8 cellular contexts compared by ENCODE assay signal in genomic region chr17:44137891-44138709, GRCh38. TPM values are rescaled to one million over a fixed set of nuclear protein-coding genes. Genes with fewer than 3 reads are reported as not detected.
DNase-seq lines count a peak whose midpoint lies in the region; ATAC-seq, FAIRE-seq and TF ChIP-seq lines count a peak whose summit lies in the region.

No MANE protein-coding gene starts in this region.

- H3K4me3 Mint-ChIP-seq in H9 = peak overlapping the region; percentile 50 to 62; a peak in 3 of 5 replicates

- TF ChIP-seq POLR2A in endothelial cell of umbilical vein (IDR thresholded peaks at IDR 0.05; ENCODE audit: low read depth, low read length) = peak; percentile 35

- intact Hi-C loops in endothelial cell of umbilical vein (cut with micrococcal nuclease) (loop anchor here (1.0 to 2.0 kb wide), 3 partner anchors 15 to 67 kb away; partner anchors contain the start of genes G6PC3, HDAC5 and TMUB2), mucosa of descending colon (cut with DNase I, micrococcal nuclease) (no loop called here)

- no peak overlapping the region for H2BK15ac ChIP-seq in H9 (ENCODE audit: low read depth, low read length)

- H2BK5ac ChIP-seq in H9 (ENCODE audit: insufficient read length, low read length) = no peak overlapping the region

- H3K4ac ChIP-seq in H9 (ENCODE audit: low read depth, low read length) = no peak overlapping the region

- FAIRE-seq in endothelial cell of umbilical vein (lab: Jason Lieb, UNC) = peak; percentile 97

- no peak overlapping the region for H3K56ac ChIP-seq in H9 (ENCODE audit: insufficient read length, low read depth, low read length)

- H2AFZ ChIP-seq in H9 (ENCODE audit: low read length) (no peak overlapping the region), endothelial cell of umbilical vein (ENCODE audit: low read depth, low read length) (peak overlapping the region; percentile 78)

- H3K9me1 ChIP-seq in endothelial cell of umbilical vein (replicated peaks; ENCODE audit: control insufficient read depth, extremely low read depth, insufficient read depth, low read length) = no peaks in the 10 kb centered on the region

- BruUV-seq in endothelial cell of umbilical vein (replicated peaks; lab: Mats Ljungman, UMichigan) = no TSS peak

- H3K18ac ChIP-seq in H9 (ENCODE audit: insufficient read length, low read depth, low read length) = peak overlapping the region; percentile 25

- H3K27ac ChIP-seq in H9 (ENCODE audit: insufficient read length, low read depth, low read length) (no peak overlapping the region), endothelial cell of umbilical vein (ENCODE audit: insufficient read depth, low read depth, low read length) (peak overlapping the region; percentile 46)

- H4K8ac ChIP-seq in H9 (replicated peaks; ENCODE audit: insufficient read length, low read depth, low read length) = no peak overlapping the region

- H2AK5ac ChIP-seq in H9 (ENCODE audit: insufficient read length, low read length) = no peak overlapping the region

- no peaks in the 10 kb centered on the region; a peak in 1 of 5 replicates for H3K9me3 Mint-ChIP-seq in H9

- DNase-seq in H9 (peak; percentile 93), NCI-H774 (lab: John Stamatoyannopoulos, UW) (peak; percentile 89), endothelial cell of umbilical vein (ENCODE audit: low read depth, low spot score) (peak; percentile 97), mucosa of descending colon (peak; percentile 51 to 83 (median 67)), activated gamma-delta T cell treated with Interleukin-2 at 50 U/mL for 16 hours (no peak), left lobe of liver (ENCODE audit: low spot score) (no peak)
- peak; percentile 40 to 42 (median 42) for DNase-seq in activated CD8-positive, alpha-beta memory T cell treated with anti-CD3 and anti-CD28 coated beads for 48 hours (ENCODE audit: low read depth in 2 of 3, low spot score in 2 of 3)
- DNase-seq in stimulated activated CD8-positive, alpha-beta memory T cell treated with anti-CD3 and anti-CD28 coated beads, Interleukin-7, amount 100 ng/mL, for 24 hours (ENCODE audit: low read depth) = peak; percentile 36

- peaks cover 20 to 22% of the 10 kb centered on the region in 2 experiments for H3K4me1 Mint-ChIP-seq in H9

- H2BK12ac ChIP-seq in H9 (ENCODE audit: insufficient read length, low read depth, low read length) = no peak overlapping the region

- no peaks in the 10 kb centered on the region for H3K27me3 Mint-ChIP-seq in H9 (ENCODE audit: low read depth)

- H4K20me1 ChIP-seq in H9 (ENCODE audit: control insufficient read depth, insufficient read depth, insufficient read length) (no peaks in the 10 kb centered on the region), endothelial cell of umbilical vein (replicated peaks; ENCODE audit: control insufficient read depth, extremely low read depth, insufficient read depth, low read length) (no peaks in the 10 kb centered on the region)

- TF ChIP-seq CTCF in H9 (conservative IDR thresholded peaks at IDR 0.05) (no peak), endothelial cell of umbilical vein (IDR thresholded peaks at IDR 0.05; ENCODE audit: extremely low read depth in 1 of 2, insufficient read depth in 1 of 2, low read depth in 1 of 2, low read length in 2 of 2) (no peak), mucosa of descending colon (IDR thresholded peaks at IDR 0.05) (no peak)

- no peak overlapping the region for H4K91ac ChIP-seq in H9 (ENCODE audit: insufficient read length, low read depth, low read length)

- CTCF ChIA-PET in endothelial cell of umbilical vein (lab: Charles Lee) = interaction anchor here (0.5 to 2.9 kb wide), 9 partner anchors 10 to 208 kb away, joined by 3 to 14 read pairs (median 3); partner anchors contain the start of gene HDAC5

- no CpG with 5 or more reads among the region's 20 CpGs for WGBS in H9 (ENCODE audit: extremely low coverage, insufficient read length, low lambda C conversion rate)

- H3K36me3 ChIP-seq in endothelial cell of umbilical vein (ENCODE audit: control insufficient read depth in 2 of 2, extremely low read depth in 1 of 2, insufficient read depth in 2 of 2, low read length in 2 of 2) (no peaks in the 10 kb centered on the region), mucosa of descending colon (ENCODE audit: low read depth) (no peaks in the 10 kb centered on the region)

- dilution Hi-C loops in endothelial cell of umbilical vein (cut with MboI; ENCODE audit: extremely low pct_ligation_motif_present, low sequenced_read_pairs) = no loop called here

- H2BK20ac ChIP-seq in H9 (ENCODE audit: low read depth, low read length, poor library complexity, severe bottlenecking) = no peak overlapping the region

- no peaks in the 10 kb centered on the region; a peak in 1 of 7 replicates for H3K36me3 Mint-ChIP-seq in H9 (ENCODE audit: insufficient read depth in 1 of 3, low read depth in 3 of 3)

- H3K79me2 ChIP-seq in H9 (ENCODE audit: insufficient read depth, low read length) (no peaks in the 10 kb centered on the region), endothelial cell of umbilical vein (ENCODE audit: control insufficient read depth, insufficient read depth, low read length) (peaks cover 10% of the 10 kb centered on the region)

- H3K23me2 ChIP-seq in H9 (ENCODE audit: insufficient read length, low read depth, low read length, poor library complexity, severe bottlenecking) = peaks cover 5% of the 10 kb centered on the region

- H3K4me2 ChIP-seq in H9 (ENCODE audit: insufficient read depth, insufficient read length, low read length) (peak overlapping the region; percentile 3), endothelial cell of umbilical vein (ENCODE audit: insufficient read depth, low read length) (peak overlapping the region; percentile 59)

- H3T11ph ChIP-seq in H9 (ENCODE audit: low read length) = no peak overlapping the region

- no peaks in the 10 kb centered on the region for H3K27me3 ChIP-seq in H9 (ENCODE audit: insufficient read depth, low read length)
- no peaks in the 10 kb centered on the region for H3K27me3 ChIP-seq in endothelial cell of umbilical vein (ENCODE audit: control insufficient read depth in 2 of 2, insufficient read depth in 2 of 2, low read length in 2 of 2)

- peak; percentile 76 for ATAC-seq in mucosa of descending colon
- no peak for ATAC-seq in left lobe of liver

- H4K5ac ChIP-seq in H9 (ENCODE audit: insufficient read length, low read depth, low read length) = no peak overlapping the region

- no peak overlapping the region for H3K14ac ChIP-seq in H9 (ENCODE audit: insufficient read depth, low read length)

- peak overlapping the region in 1 of 3 experiments; percentile 4 for H3K4me3 ChIP-seq in endothelial cell of umbilical vein (replicated peaks in 1 of 3; ENCODE audit: insufficient read depth in 1 of 3, low read depth in 1 of 3, low read length in 3 of 3)
- H3K4me3 ChIP-seq in mucosa of descending colon = no peak overlapping the region

- H3K4me1 ChIP-seq in H9 (ENCODE audit: insufficient read depth, low read length) = peaks cover 5% of the 10 kb centered on the region; the same call in 1 of the 2 replicates
- peaks cover 20% of the 10 kb centered on the region for H3K4me1 ChIP-seq in endothelial cell of umbilical vein (ENCODE audit: control insufficient read depth, extremely low read depth, insufficient read depth, low read length)
- H3K4me1 ChIP-seq in mucosa of descending colon (ENCODE audit: low read depth) = peaks cover 7% of the 10 kb centered on the region

- H2BK120ac ChIP-seq in H9 (ENCODE audit: low read depth, low read length, poor library complexity, severe bottlenecking) = no peak overlapping the region

- H3K23ac ChIP-seq in H9 (ENCODE audit: insufficient read length, low read depth, low read length) = no peak overlapping the region

- H3K9ac ChIP-seq in H9 (ENCODE audit: extremely low read depth, insufficient read length, low read length) = no peak overlapping the region
- H3K9ac ChIP-seq in endothelial cell of umbilical vein (replicated peaks; ENCODE audit: extremely low read depth, insufficient read depth, low read length) = peak overlapping the region; percentile 42

- POLR2A ChIA-PET in endothelial cell of umbilical vein (lab: Charles Lee) = interaction anchor here (0.5 to 1.2 kb wide), 3 partner anchors 12 to 37 kb away, joined by 3 to 9 read pairs (median 4); partner anchors contain the start of gene HDAC5

- H3K9me3 ChIP-seq in H9 (ENCODE audit: control insufficient read depth, low read depth, low read length) (no peaks in the 10 kb centered on the region), endothelial cell of umbilical vein (replicated peaks; ENCODE audit: control insufficient read depth, insufficient read depth, low read length) (no peaks in the 10 kb centered on the region), mucosa of descending colon (no peaks in the 10 kb centered on the region)

- H3K79me1 ChIP-seq in H9 (ENCODE audit: insufficient read depth, low read depth, low read length, poor library complexity, severe bottlenecking) = no peaks in the 10 kb centered on the region

- H3K27ac Mint-ChIP-seq in H9 = peak overlapping the region; percentile 72 to 93 (median 81); a peak in 4 of 7 replicates

RNA-seq across cellular contexts. Expression of gene HROB, which starts 3.6 kb away (rescaled TPM):
- total RNA-seq in H9 (2021) (23.3 and 24.1 TPM in 2 replicates), endothelial cell of umbilical vein (9.0 and 10.1 TPM in 2 replicates), mucosa of descending colon (1 to 10 TPM; 1.5 to 3.0 (median 1.8) TPM), left lobe of liver (0.38 TPM)
- polyA plus RNA-seq in endothelial cell of umbilical vein = 6.9 and 7.0 TPM in 2 replicates
- 5.0 and 5.5 TPM in 2 replicates for polyA plus RNA-seq in endothelial cell of umbilical vein (2011; cell fraction: cytosol; rRNA removed)
- polyA plus RNA-seq in endothelial cell of umbilical vein (2011; cell fraction: nucleus; rRNA removed) = 9.7 and 14.6 TPM in 2 replicates
- polyA plus RNA-seq in endothelial cell of umbilical vein (2012) = 2.6 and 5.1 TPM in 2 replicates
- polyA minus RNA-seq in endothelial cell of umbilical vein = 6.5 and 12.4 TPM in 2 replicates
- polyA minus RNA-seq in endothelial cell of umbilical vein (2011; cell fraction: cytosol; rRNA and poly(A)+ RNA removed) = 12.6 TPM
- 4.3 and 5.4 TPM in 2 replicates for polyA minus RNA-seq in endothelial cell of umbilical vein (2011; cell fraction: nucleus; rRNA and poly(A)+ RNA removed)

RNA-seq across cellular contexts. Expression of gene HDAC5, which starts 14.7 kb away (rescaled TPM):
- total RNA-seq in H9 (2021) = 39.5 and 41.3 TPM in 2 replicates
- 40.2 and 40.4 TPM in 2 replicates for total RNA-seq in endothelial cell of umbilical vein
- 35.4 and 40.0 TPM in 2 replicates for polyA plus RNA-seq in endothelial cell of umbilical vein
- polyA plus RNA-seq in endothelial cell of umbilical vein (2011; cell fraction: cytosol; rRNA removed) = 22.2 and 28.4 TPM in 2 replicates
- 31.7 and 40.2 TPM in 2 replicates for polyA plus RNA-seq in endothelial cell of umbilical vein (2011; cell fraction: nucleus; rRNA removed)
- 12.7 and 20.4 TPM in 2 replicates for polyA plus RNA-seq in endothelial cell of umbilical vein (2012)
- polyA minus RNA-seq in endothelial cell of umbilical vein = 39.3 and 54.8 TPM in 2 replicates
- 27.1 TPM for polyA minus RNA-seq in endothelial cell of umbilical vein (2011; cell fraction: cytosol; rRNA and poly(A)+ RNA removed)
- 15.8 and 25.9 TPM in 2 replicates for polyA minus RNA-seq in endothelial cell of umbilical vein (2011; cell fraction: nucleus; rRNA and poly(A)+ RNA removed)
- 10 to 100 TPM; 18.9 to 48.3 (median 32.4) TPM for total RNA-seq in mucosa of descending colon
- 16.8 TPM for total RNA-seq in left lobe of liver

RNA-seq across cellular contexts. Expression of gene ASB16, which starts 32.4 kb away (rescaled TPM):
- 0.31 and 0.90 TPM in 2 replicates for total RNA-seq in H9 (2021)
- total RNA-seq in endothelial cell of umbilical vein = not detected in 2 replicates
- polyA plus RNA-seq in endothelial cell of umbilical vein = not detected in 2 replicates
- not detected in 2 replicates for polyA plus RNA-seq in endothelial cell of umbilical vein (2011; cell fraction: cytosol; rRNA removed)
- polyA plus RNA-seq in endothelial cell of umbilical vein (2011; cell fraction: nucleus; rRNA removed) = 0.17 and 0.20 TPM in 2 replicates
- polyA plus RNA-seq in endothelial cell of umbilical vein (2012) = 0.65 and 0.96 TPM in 2 replicates
- polyA minus RNA-seq in endothelial cell of umbilical vein = not detected in 2 replicates
- not detected for polyA minus RNA-seq in endothelial cell of umbilical vein (2011; cell fraction: cytosol; rRNA and poly(A)+ RNA removed)
- polyA minus RNA-seq in endothelial cell of umbilical vein (2011; cell fraction: nucleus; rRNA and poly(A)+ RNA removed) = 0.24 TPM in 1 of 2 replicates, not detected in the other
- 1 to 10 TPM in 1 of 3 donors, under 1 TPM in 1, not detected in 1; 0.29 to 1.7 TPM for total RNA-seq in mucosa of descending colon
- not detected for total RNA-seq in left lobe of liver

RNA-seq across cellular contexts. Expression of gene TMUB2, which starts 48.7 kb away (rescaled TPM):
- total RNA-seq in H9 (2021) (20.6 and 22.9 TPM in 2 replicates), endothelial cell of umbilical vein (39.5 and 43.6 TPM in 2 replicates), mucosa of descending colon (10 to 100 TPM; 47.2 to 58.6 (median 49.1) TPM), left lobe of liver (14.3 TPM)
- polyA plus RNA-seq in endothelial cell of umbilical vein = 72.5 and 80.0 TPM in 2 replicates
- polyA plus RNA-seq in endothelial cell of umbilical vein (2011; cell fraction: cytosol; rRNA removed) = 50.3 and 55.3 TPM in 2 replicates
- polyA plus RNA-seq in endothelial cell of umbilical vein (2011; cell fraction: nucleus; rRNA removed) = 150 and 171 TPM in 2 replicates
- polyA plus RNA-seq in endothelial cell of umbilical vein (2012) = 32.2 and 40.6 TPM in 2 replicates
- 48.4 and 54.9 TPM in 2 replicates for polyA minus RNA-seq in endothelial cell of umbilical vein
- 11.1 TPM for polyA minus RNA-seq in endothelial cell of umbilical vein (2011; cell fraction: cytosol; rRNA and poly(A)+ RNA removed)
- polyA minus RNA-seq in endothelial cell of umbilical vein (2011; cell fraction: nucleus; rRNA and poly(A)+ RNA removed) = 18.8 and 24.1 TPM in 2 replicates

Comparison
In these comparisons a context has a peak if more than half of its experiments do, and no peak if none do; other contexts are left out.
1. DNase-seq: peak in H9 (single experiment), NCI-H774 (single experiment), activated CD8-positive, alpha-beta memory T cell treated with anti-CD3 and anti-CD28 coated beads for 48 hours (3 of 3), endothelial cell of umbilical vein (single experiment), mucosa of descending colon (3 of 3) and stimulated activated CD8-positive, alpha-beta memory T cell treated with anti-CD3 and anti-CD28 coated beads, Interleukin-7, amount 100 ng/mL, for 24 hours (single experiment); none in activated gamma-delta T cell treated with Interleukin-2 at 50 U/mL for 16 hours (single experiment) and left lobe of liver (single experiment).